Comparison of ENCODE assay signal across 13 cellular contexts in the genomic region with DNA sequence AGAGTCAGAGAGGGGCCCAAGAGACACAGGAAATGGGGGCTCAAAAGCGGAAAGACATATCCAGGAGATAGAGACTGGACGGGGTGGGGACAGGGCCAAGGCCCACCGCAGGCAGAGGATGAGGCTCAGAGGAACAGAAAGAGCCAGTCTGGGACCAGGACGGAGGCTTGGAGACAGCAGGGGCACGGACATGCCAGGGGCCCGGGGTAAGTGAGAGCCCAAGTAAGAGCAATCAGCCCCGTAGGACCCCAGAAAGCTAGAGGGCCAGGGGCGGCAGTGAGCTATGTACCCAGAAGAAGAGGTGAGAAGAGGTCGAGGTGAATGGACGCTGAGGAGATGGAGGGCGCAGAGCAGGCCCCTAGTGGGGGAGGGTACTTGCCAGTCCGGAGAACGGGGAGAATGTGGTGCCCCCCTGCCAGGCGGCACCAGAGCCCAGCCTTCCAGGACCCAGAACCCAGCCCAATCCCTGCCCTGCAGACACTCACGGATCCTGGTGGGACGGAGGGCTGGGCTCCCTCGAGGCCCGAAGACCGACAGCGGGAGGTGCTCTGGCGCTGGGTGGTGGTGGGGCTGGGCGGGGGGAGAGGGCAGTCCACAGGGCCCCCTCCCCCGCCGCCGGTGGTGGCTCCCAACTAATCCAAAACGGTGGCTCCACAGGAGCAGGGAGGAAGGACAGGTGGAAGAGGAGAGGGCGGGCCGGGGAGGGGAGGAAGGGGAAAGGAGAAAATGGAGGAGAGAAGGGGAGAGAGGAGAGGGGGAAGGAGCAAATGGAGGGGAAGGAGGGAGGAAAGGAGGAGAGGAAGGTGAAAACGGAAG. TPM values are rescaled to one million over a fixed set of nuclear protein-coding genes. Genes with fewer than 3 reads are reported as not detected.
DNase-seq lines count a peak whose midpoint lies in the region; ATAC-seq, FAIRE-seq and TF ChIP-seq lines count a peak whose summit lies in the region.
"Had no signal": no experiment of that assay in that cellular context is flagged by ENCODE, and none has a peak within 500 bp of the region (broad histone marks: within the 10 kb centered on the region; RNA-seq: fewer than 3 reads in every experiment).

No MANE protein-coding gene starts in this region.

- TF ChIP-seq POLR2A in heart left ventricle (IDR thresholded peaks at IDR 0.05) = no peak
- TF ChIP-seq POLR2A in endothelial cell of umbilical vein (IDR thresholded peaks at IDR 0.05; ENCODE audit: low read depth, low read length) = no peak
- TF ChIP-seq POLR2A in GM12892 (IDR thresholded peaks at IDR 0.05; ENCODE audit: low read depth, low read length) = no peak

- H3K9ac ChIP-seq in endothelial cell of umbilical vein (replicated peaks; ENCODE audit: extremely low read depth, insufficient read depth, low read length) (no peak overlapping the region), neural progenitor cell (peak overlapping the region; percentile 17)

- intact Hi-C loops in heart left ventricle (cut with DNase I) (no loop called here), Right ventricle myocardium inferior (cut with DNase I) (no loop called here), endothelial cell of umbilical vein (cut with micrococcal nuclease) (no loop called here), aorta (cut with DNase I) (no loop called here)

- WGBS in heart left ventricle, 4 donors = 23 to 47% (median 27%) methylated on average over 21 to 29 of the region's 29 CpGs
- 3 to 4% methylated on average over 25 to 29 of the region's 29 CpGs for WGBS in aorta, 2 donors

- no peaks in the 10 kb centered on the region for H3K36me3 ChIP-seq in heart left ventricle
- no peaks in the 10 kb centered on the region for H3K36me3 ChIP-seq in endothelial cell of umbilical vein (ENCODE audit: control insufficient read depth in 2 of 2, extremely low read depth in 1 of 2, insufficient read depth in 2 of 2, low read length in 2 of 2)
- H3K36me3 ChIP-seq in neural progenitor cell = no peaks in the 10 kb centered on the region
- H3K36me3 ChIP-seq in aorta (ENCODE audit: control insufficient read depth in 1 of 2, insufficient read depth in 2 of 2, low read length in 1 of 2) = no peaks in the 10 kb centered on the region

- POLR2A ChIA-PET in endothelial cell of umbilical vein (lab: Charles Lee) = no interaction called here

- peak in 1 of 5 donors; percentile 57 for DNase-seq in heart left ventricle
- DNase-seq in Right ventricle myocardium inferior (ENCODE audit: missing footprints) = no peak
- DNase-seq in endothelial cell of umbilical vein (ENCODE audit: low read depth, low spot score) = no peak
- peak; percentile 50 for DNase-seq in neural progenitor cell (ENCODE audit: low spot score)
- DNase-seq in aorta = no peak
- DNase-seq in GM12892 (ENCODE audit: insufficient read length) = no peak
- DNase-seq: activated T-cell treated with anti-CD3 and anti-CD28 coated beads, Interleukin-2, amount 50 U/mL, for 24 hours; EL; foreskin keratinocyte; NCI-H1048 had no signal

- H3K27ac Mint-ChIP-seq in neural progenitor cell = no peak overlapping the region
- H3K27ac Mint-ChIP-seq: activated T-cell treated with anti-CD3 and anti-CD28 coated beads, Interleukin-2, amount 50 U/mL, for 24 hours had no signal

- no peaks in the 10 kb centered on the region for H3K9me1 ChIP-seq in endothelial cell of umbilical vein (replicated peaks; ENCODE audit: control insufficient read depth, extremely low read depth, insufficient read depth, low read length)

- no peaks in the 10 kb centered on the region for H3K9me3 Mint-ChIP-seq in neural progenitor cell
- H3K9me3 Mint-ChIP-seq: activated T-cell treated with anti-CD3 and anti-CD28 coated beads, Interleukin-2, amount 50 U/mL, for 24 hours; central memory CD8-positive, alpha-beta T cell had no signal

- H3K36me3 Mint-ChIP-seq in neural progenitor cell = no peaks in the 10 kb centered on the region

- H3K4me1 Mint-ChIP-seq in neural progenitor cell = peaks cover 10% of the 10 kb centered on the region
- H3K4me1 Mint-ChIP-seq: central memory CD8-positive, alpha-beta T cell had no signal

- CTCF ChIA-PET in endothelial cell of umbilical vein (lab: Charles Lee) = no interaction called here

- BruUV-seq in endothelial cell of umbilical vein (replicated peaks; lab: Mats Ljungman, UMichigan) = no TSS peak

- H4K20me1 ChIP-seq in endothelial cell of umbilical vein (replicated peaks; ENCODE audit: control insufficient read depth, extremely low read depth, insufficient read depth, low read length) (no peaks in the 10 kb centered on the region), neural progenitor cell (ENCODE audit: low read depth) (peaks cover 35% of the 10 kb centered on the region)

- H3K27ac ChIP-seq in heart left ventricle (peak overlapping the region in 2 of 12 donors; percentile 53 to 85), endothelial cell of umbilical vein (ENCODE audit: insufficient read depth, low read depth, low read length) (no peak overlapping the region), neural progenitor cell (no peak overlapping the region), aorta (ENCODE audit: low read depth in 1 of 2, low read length in 2 of 2) (peak overlapping the region in 1 of 2 donors; percentile 0)
- H3K27ac ChIP-seq: foreskin keratinocyte had no signal

- H3K9me3 ChIP-seq in heart left ventricle (no peaks in the 10 kb centered on the region), endothelial cell of umbilical vein (replicated peaks; ENCODE audit: control insufficient read depth, insufficient read depth, low read length) (no peaks in the 10 kb centered on the region), neural progenitor cell (ENCODE audit: low read depth) (no peaks in the 10 kb centered on the region), aorta (ENCODE audit: control insufficient read depth, low read length) (no peaks in the 10 kb centered on the region)

- no peak for FAIRE-seq in endothelial cell of umbilical vein (lab: Jason Lieb, UNC)
- FAIRE-seq in GM12892 (lab: Jason Lieb, UNC) = no peak

- H3K27me3 ChIP-seq in heart left ventricle = peaks cover 0 to 45% (median 13%) of the 10 kb centered on the region in 9 donors
- H3K27me3 ChIP-seq in endothelial cell of umbilical vein (ENCODE audit: control insufficient read depth in 2 of 2, insufficient read depth in 2 of 2, low read length in 2 of 2) = peaks cover 29 to 31% of the 10 kb centered on the region in 2 experiments
- H3K27me3 ChIP-seq in neural progenitor cell = no peaks in the 10 kb centered on the region
- no peaks in the 10 kb centered on the region for H3K27me3 ChIP-seq in aorta (ENCODE audit: control insufficient read depth in 1 of 2, insufficient read depth in 2 of 2, low read length in 1 of 2)

- H3K79me2 ChIP-seq in endothelial cell of umbilical vein (ENCODE audit: control insufficient read depth, insufficient read depth, low read length) = no peaks in the 10 kb centered on the region
- peaks cover 38% of the 10 kb centered on the region for H3K79me2 ChIP-seq in neural progenitor cell (ENCODE audit: low read depth)

- peak overlapping the region in 7 of 12 donors; percentile 28 to 57 (median 37) for H3K4me3 ChIP-seq in heart left ventricle
- no peak overlapping the region for H3K4me3 ChIP-seq in endothelial cell of umbilical vein (replicated peaks in 1 of 3; ENCODE audit: insufficient read depth in 1 of 3, low read depth in 1 of 3, low read length in 3 of 3)
- peak overlapping the region; percentile 64 for H3K4me3 ChIP-seq in neural progenitor cell
- peak overlapping the region; percentile 80 to 83 for H3K4me3 ChIP-seq in aorta (ENCODE audit: low read length in 2 of 2)

- dilution Hi-C loops in endothelial cell of umbilical vein (cut with MboI; ENCODE audit: extremely low pct_ligation_motif_present, low sequenced_read_pairs) = no loop called here

- H3K4me2 ChIP-seq in endothelial cell of umbilical vein (ENCODE audit: insufficient read depth, low read length) (no peak overlapping the region), neural progenitor cell (peak overlapping the region; percentile 83)

- peaks cover 5% of the 10 kb centered on the region for H3K27me3 Mint-ChIP-seq in neural progenitor cell (ENCODE audit: insufficient read depth, low read depth)

- TF ChIP-seq CTCF in heart left ventricle (IDR thresholded peaks at IDR 0.05) (no peak), endothelial cell of umbilical vein (IDR thresholded peaks at IDR 0.05; ENCODE audit: extremely low read depth in 1 of 2, insufficient read depth in 1 of 2, low read depth in 1 of 2, low read length in 2 of 2) (no peak), neural progenitor cell (IDR thresholded peaks at IDR 0.05) (no peak)

- peak overlapping the region; percentile 47 for H3K4me3 Mint-ChIP-seq in neural progenitor cell
- H3K4me3 Mint-ChIP-seq: activated T-cell treated with anti-CD3 and anti-CD28 coated beads, Interleukin-2, amount 50 U/mL, for 24 hours; central memory CD8-positive, alpha-beta T cell had no signal

- peaks cover 0 to 12% (median 0%) of the 10 kb centered on the region in 12 donors for H3K4me1 ChIP-seq in heart left ventricle
- no peaks in the 10 kb centered on the region for H3K4me1 ChIP-seq in endothelial cell of umbilical vein (ENCODE audit: control insufficient read depth, extremely low read depth, insufficient read depth, low read length)
- H3K4me1 ChIP-seq in neural progenitor cell = peaks cover 20% of the 10 kb centered on the region
- no peaks in the 10 kb centered on the region for H3K4me1 ChIP-seq in aorta (ENCODE audit: control insufficient read depth in 1 of 2, insufficient read depth in 2 of 2, low read length in 2 of 2)
- H3K4me1 ChIP-seq: foreskin keratinocyte had no signal

- ATAC-seq in heart left ventricle (no peak), Right ventricle myocardium inferior (no peak), aorta (ENCODE audit: low FRiP score) (peak; percentile 9), HG03469 (IDR thresholded peaks at IDR 0.05; ENCODE audit: unreplicated experiment) (no peak), HG03520 (IDR thresholded peaks at IDR 0.05; ENCODE audit: unreplicated experiment) (no peak)
- ATAC-seq: foreskin keratinocyte had no signal

- H2AFZ ChIP-seq in endothelial cell of umbilical vein (ENCODE audit: low read depth, low read length) (peak overlapping the region; percentile 26), neural progenitor cell (replicated peaks) (no peak overlapping the region)

- H3F3A ChIP-seq in neural progenitor cell (ENCODE audit: low read depth) = peaks cover 17% of the 10 kb centered on the region

RNA-seq across cellular contexts. Expression of gene GRIK5, which starts 1.0 kb away (rescaled TPM):
- 1 to 10 TPM; 1.4 to 9.0 (median 3.6) TPM for total RNA-seq in heart left ventricle
- polyA plus RNA-seq in heart left ventricle = under 1 TPM; 0.28 to 0.72 TPM
- total RNA-seq in Right ventricle myocardium inferior = 5.1 TPM
- 0.53 and 2.2 TPM in 2 replicates for total RNA-seq in endothelial cell of umbilical vein
- polyA plus RNA-seq in endothelial cell of umbilical vein = 0.80 and 1.0 TPM in 2 replicates
- 0.72 and 0.97 TPM in 2 replicates for polyA plus RNA-seq in endothelial cell of umbilical vein (2011; cell fraction: cytosol; rRNA removed)
- polyA plus RNA-seq in endothelial cell of umbilical vein (2011; cell fraction: nucleus; rRNA removed) = 1.8 and 2.9 TPM in 2 replicates
- polyA plus RNA-seq in endothelial cell of umbilical vein (2012) = 0.23 and 0.25 TPM in 2 replicates
- polyA minus RNA-seq in endothelial cell of umbilical vein = 0.49 and 1.3 TPM in 2 replicates
- not detected for polyA minus RNA-seq in endothelial cell of umbilical vein (2011; cell fraction: cytosol; rRNA and poly(A)+ RNA removed)
- polyA minus RNA-seq in endothelial cell of umbilical vein (2011; cell fraction: nucleus; rRNA and poly(A)+ RNA removed) = 0.63 and 1.1 TPM in 2 replicates
- 5.8 and 19.4 TPM in 2 replicates for total RNA-seq in neural progenitor cell (ENCODE audit: low replicate concordance)
- 10 to 100 TPM; 20.8 to 24.5 TPM for total RNA-seq in aorta
- polyA plus RNA-seq in aorta = 10 to 100 TPM in 1 of 2 donors, 1 to 10 TPM in 1; 3.5 to 39.0 TPM
- not detected for polyA plus RNA-seq in GM12892 (2012; ENCODE audit: missing spikeins)

RNA-seq across cellular contexts. Expression of gene ZNF574, which starts 7.0 kb away (rescaled TPM):
- total RNA-seq in heart left ventricle (10 to 100 TPM in 3 of 9 donors, 1 to 10 TPM in 6; 6.3 to 17.7 (median 8.8) TPM), Right ventricle myocardium inferior (9.1 TPM), endothelial cell of umbilical vein (14.0 and 15.3 TPM in 2 replicates), neural progenitor cell (ENCODE audit: low replicate concordance) (13.4 and 35.6 TPM in 2 replicates), aorta (10 to 100 TPM in 1 of 2 donors, 1 to 10 TPM in 1; 9.0 to 10.3 TPM)
- polyA plus RNA-seq in heart left ventricle (1 to 10 TPM; 5.1 to 6.9 TPM), endothelial cell of umbilical vein (13.6 and 20.3 TPM in 2 replicates), aorta (1 to 10 TPM; 2.4 to 6.8 TPM)
- 6.8 and 7.7 TPM in 2 replicates for polyA plus RNA-seq in endothelial cell of umbilical vein (2011; cell fraction: cytosol; rRNA removed)
- polyA plus RNA-seq in endothelial cell of umbilical vein (2011; cell fraction: nucleus; rRNA removed) = 7.2 and 7.8 TPM in 2 replicates
- polyA plus RNA-seq in endothelial cell of umbilical vein (2012) = 6.9 and 9.4 TPM in 2 replicates
- 19.3 and 21.3 TPM in 2 replicates for polyA minus RNA-seq in endothelial cell of umbilical vein
- polyA minus RNA-seq in endothelial cell of umbilical vein (2011; cell fraction: cytosol; rRNA and poly(A)+ RNA removed) = 15.4 TPM
- polyA minus RNA-seq in endothelial cell of umbilical vein (2011; cell fraction: nucleus; rRNA and poly(A)+ RNA removed) = 9.0 and 10.7 TPM in 2 replicates
- 3.2 TPM for polyA plus RNA-seq in GM12892 (2012; ENCODE audit: missing spikeins)

Comparison
In these comparisons a context has a peak if more than half of its experiments do, and no peak if none do; other contexts are left out.
1. H3K4me3 ChIP-seq: peak in heart left ventricle (7 of 12), neural progenitor cell (single experiment) and aorta (2 of 2); none in endothelial cell of umbilical vein (0 of 3).